Comparison of ENCODE assay signal across 16 cellular contexts in genomic region chr20:51062065-51062464, GRCh38. TPM values are rescaled to one million over a fixed set of nuclear protein-coding genes. Genes with fewer than 3 reads are reported as not detected.
DNase-seq lines count a peak whose midpoint lies in the region; ATAC-seq, FAIRE-seq and TF ChIP-seq lines count a peak whose summit lies in the region.
"Had no signal": no experiment of that assay in that cellular context is flagged by ENCODE, and none has a peak within 500 bp of the region (broad histone marks: within the 10 kb centered on the region; RNA-seq: fewer than 3 reads in every experiment).

No MANE protein-coding gene starts in this region.

- H3K9me3 Mint-ChIP-seq in activated naive CD8-positive, alpha-beta T cell treated with anti-CD3 and anti-CD28 coated beads, Interleukin-2, amount 50 U/mL, for 24 hours, result peaks cover 27% of the 10 kb centered on the region

- no peaks in the 10 kb centered on the region for H3F3A ChIP-seq in GM23248 (ENCODE audit: insufficient read depth)

- H3K9me3 ChIP-seq in GM23248 (ENCODE audit: low read depth), result no peaks in the 10 kb centered on the region
- H3K9me3 ChIP-seq in HepG2 (ENCODE audit: low read length), result no peaks in the 10 kb centered on the region
- H3K9me3 ChIP-seq: lower lobe of right lung, tibial artery had no signal

- no TSS peak for BruUV-seq in HepG2 (replicated peaks; lab: Mats Ljungman, UMichigan)

- H3K27ac ChIP-seq in GM23248 (no peak overlapping the region), HepG2 (ENCODE audit: extremely low read length, insufficient read depth, low read length) (no peak overlapping the region)
- H3K27ac ChIP-seq: lower lobe of right lung, tibial artery had no signal

- CTCF ChIA-PET in HepG2 (lab: Yijun Ruan, JAX; ENCODE audit: low intra/inter-chr PET ratio, low total read pairs), result no interaction called here

- no peak for FAIRE-seq in HepG2 (lab: Jason Lieb, UNC)
- FAIRE-seq: H54 had no signal

- WGBS in GM23248 (ENCODE audit: low coverage in 1 of 2, low lambda C conversion rate in 2 of 2, missing lambda C conversion rate in 2 of 2), 2 experiments, result 58 to 61% methylated on average over 7 of the region's 7 CpGs
- WGBS in HepG2 (ENCODE audit: low lambda C conversion rate), result 2% methylated on average over 7 of the region's 7 CpGs

- peak; percentile 73 for ATAC-seq in activated naive CD8-positive, alpha-beta T cell treated with anti-CD3 and anti-CD28 coated beads, Interleukin-2, amount 50 U/mL, for 24 hours
- ATAC-seq in GM21576 (IDR thresholded peaks at IDR 0.05; ENCODE audit: unreplicated experiment), result no peak
- ATAC-seq in GM18519 (IDR thresholded peaks at IDR 0.05; ENCODE audit: low FRiP score, unreplicated experiment), result no peak
- ATAC-seq in HepG2, result no peak
- ATAC-seq: lower lobe of right lung; naive thymus-derived CD8-positive, alpha-beta T cell had no signal

- H3K36me3 ChIP-seq in GM23248 (ENCODE audit: low read depth) (no peaks in the 10 kb centered on the region), HepG2 (replicated peaks in 1 of 2; ENCODE audit: control insufficient read depth in 1 of 2, insufficient read depth in 2 of 2, low read length in 2 of 2) (no peaks in the 10 kb centered on the region)
- H3K36me3 ChIP-seq: lower lobe of right lung, tibial artery had no signal

- H3K27me3 Mint-ChIP-seq in activated naive CD8-positive, alpha-beta T cell treated with anti-CD3 and anti-CD28 coated beads, Interleukin-2, amount 50 U/mL, for 24 hours, result peaks cover 30% of the 10 kb centered on the region

- no peak overlapping the region for H2AFZ ChIP-seq in GM23248
- H2AFZ ChIP-seq in HepG2 (ENCODE audit: low read length), result no peak overlapping the region

- in situ Hi-C loops in GM23248 (cut with MboI), result no loop called here
- in situ Hi-C loops in HepG2 (cut with HindIII; ENCODE audit: extremely low pct_ligation_motif_present, low pct_unique_long_range_greater_than_20kb), result no loop called here

- H3K4me2 ChIP-seq in GM23248 (ENCODE audit: unreplicated experiment), result no peak overlapping the region
- no peak overlapping the region for H3K4me2 ChIP-seq in HepG2 (ENCODE audit: low read depth, low read length)

- POLR2A ChIA-PET in HepG2 (lab: Yijun Ruan, JAX), result no interaction called here

- peak overlapping the region; percentile 98 for H3K27ac Mint-ChIP-seq in activated naive CD8-positive, alpha-beta T cell treated with anti-CD3 and anti-CD28 coated beads, Interleukin-2, amount 50 U/mL, for 24 hours
- H3K27ac Mint-ChIP-seq: IgD-negative memory B cell had no signal

- H3K4me1 Mint-ChIP-seq in activated naive CD8-positive, alpha-beta T cell treated with anti-CD3 and anti-CD28 coated beads, Interleukin-2, amount 50 U/mL, for 24 hours, result peaks cover 64% of the 10 kb centered on the region

- DNase-seq in GM23248 (peak; percentile 20), NB4 (ENCODE audit: low read depth) (peak; percentile 48), HepG2 (ENCODE audit: low spot score) (no peak)
- peak; percentile 61 for DNase-seq in activated naive CD8-positive, alpha-beta T cell treated with anti-CD3 and anti-CD28 coated beads, Interleukin-2, amount 50 U/mL, for 24 hours
- peak; percentile 35 for DNase-seq in stimulated activated CD4-positive, alpha-beta T cell treated with anti-CD3 and anti-CD28 coated beads, Interleukin-4, amount 100 ng/mL, for 1 hour
- DNase-seq: effector memory CD4-positive, alpha-beta T cell; lower lobe of right lung; naive thymus-derived CD8-positive, alpha-beta T cell; NCI-H1092 treated with DMSO at 0.1 percent for 48 hours; NCI-H2171 treated with DMSO at 0.1 percent for 48 hours; SHP77 treated with DMSO at 0.1 percent for 48 hours; tibial artery had no signal

- H3K4me1 ChIP-seq in GM23248 (ENCODE audit: insufficient read depth) (peaks cover 8% of the 10 kb centered on the region), HepG2 (ENCODE audit: insufficient read depth, low read length) (no peaks in the 10 kb centered on the region)
- H3K4me1 ChIP-seq: lower lobe of right lung, tibial artery had no signal

- H3K9ac ChIP-seq in GM23248 (no peak overlapping the region), HepG2 (ENCODE audit: insufficient read depth, low read depth, low read length) (no peak overlapping the region)

- no peaks in the 10 kb centered on the region for H3K9me2 ChIP-seq in GM23248 (ENCODE audit: insufficient read depth)

- TF ChIP-seq POLR2A in NB4 (IDR thresholded peaks at IDR 0.05; ENCODE audit: extremely low read depth, insufficient read length) (no peak), HepG2 (IDR thresholded peaks at IDR 0.05; ENCODE audit: insufficient read depth in 1 of 2, low read depth in 2 of 2, low read length in 2 of 2) (no peak)

- H3K79me2 ChIP-seq in GM23248 (ENCODE audit: insufficient read depth) (no peaks in the 10 kb centered on the region), HepG2 (ENCODE audit: insufficient read depth, low read length) (no peaks in the 10 kb centered on the region)

- TF ChIP-seq EP300 in HepG2 (IDR thresholded peaks at IDR 0.05; ENCODE audit: low read depth in 2 of 2, low read length in 2 of 2) (no peak), HepG2 (CRISPR knock-in tag; IDR thresholded peaks at IDR 0.05; ENCODE audit: borderline replicate concordance) (no peak)

- H3K4me3 ChIP-seq in GM23248 (no peak overlapping the region), NB4 (ENCODE audit: low read depth, low read length) (no peak overlapping the region), HepG2 (replicated peaks in 1 of 3; ENCODE audit: insufficient read depth in 1 of 3, low read depth in 2 of 3, low read length in 3 of 3) (no peak overlapping the region)
- H3K4me3 ChIP-seq: lower lobe of right lung, tibial artery had no signal

- TF ChIP-seq RAD21 in HepG2 (CRISPR knock-in tag; IDR thresholded peaks at IDR 0.05), result no peak

- no peaks in the 10 kb centered on the region for H4K20me1 ChIP-seq in GM23248 (ENCODE audit: insufficient read depth)
- no peaks in the 10 kb centered on the region for H4K20me1 ChIP-seq in HepG2 (ENCODE audit: insufficient read depth, low read length)

- TF ChIP-seq CTCF in NB4 (IDR thresholded peaks at IDR 0.05; ENCODE audit: low read depth, low read length) (no peak), HepG2 (CRISPR knock-in tag; IDR thresholded peaks at IDR 0.05) (no peak)

- H3K4me3 Mint-ChIP-seq in activated naive CD8-positive, alpha-beta T cell treated with anti-CD3 and anti-CD28 coated beads, Interleukin-2, amount 50 U/mL, for 24 hours, result peak overlapping the region; percentile 69
- H3K4me3 Mint-ChIP-seq: IgD-negative memory B cell; naive thymus-derived CD8-positive, alpha-beta T cell had no signal

- H3K27me3 ChIP-seq in GM23248 (replicated peaks; ENCODE audit: insufficient read depth), result peaks cover 10% of the 10 kb centered on the region; the same call in 1 of the 2 replicates
- peaks cover 0 to 10% of the 10 kb centered on the region in 2 experiments; a peak in 1 of 5 replicates for H3K27me3 ChIP-seq in HepG2 (ENCODE audit: control insufficient read depth in 1 of 2, insufficient read depth in 2 of 2, low read length in 2 of 2)

- H3K36me3 Mint-ChIP-seq in activated naive CD8-positive, alpha-beta T cell treated with anti-CD3 and anti-CD28 coated beads, Interleukin-2, amount 50 U/mL, for 24 hours (ENCODE audit: low read depth), result peaks cover 5% of the 10 kb centered on the region
- H3K36me3 Mint-ChIP-seq: naive thymus-derived CD8-positive, alpha-beta T cell had no signal

- intact Hi-C loops in HepG2 (cut with micrococcal nuclease; ENCODE audit: unreplicated experiment), result no loop called here

TF ChIP-seq in HepG2, 621 proteins besides CTCF, POLR2A, EP300 and RAD21:
- no peak for TF ChIP-seq HNRNPH1 (optimal IDR thresholded peaks at IDR 0.05; ENCODE audit: low read depth, low read length)
- TF ChIP-seq SIN3A (IDR thresholded peaks at IDR 0.05; ENCODE audit: borderline replicate concordance, low read depth, low read length), result no peak
- TF ChIP-seq ZC3H13 (CRISPR knock-in tag; IDR thresholded peaks at IDR 0.05), result no peak
- TF ChIP-seq GABPA (IDR thresholded peaks at IDR 0.05; ENCODE audit: low read depth, low read length), result no peak
- no peak for TF ChIP-seq GABPA (CRISPR knock-in tag; IDR thresholded peaks at IDR 0.05; ENCODE audit: low read depth)
- TF ChIP-seq NR2F1 (CRISPR knock-in tag; IDR thresholded peaks at IDR 0.05), result no peak
- no peak for TF ChIP-seq ZBTB20 (CRISPR knock-in tag; IDR thresholded peaks at IDR 0.05; ENCODE audit: borderline replicate concordance, low read depth)

RNA-seq across cellular contexts. Expression of gene KCNG1, which starts 39.2 kb away (rescaled TPM):
- total RNA-seq in GM23248 (2014; rRNA removed; shearing (Covaris generic)), result 19.1 and 29.0 TPM in 2 replicates
- polyA plus RNA-seq in GM23248 (2016; fragmentation: Nextera tagmentation; extraction: Ambion mirVana) (10.4 and 11.1 TPM in 2 replicates), HepG2 (2011; rRNA removed) (not detected in 2 replicates)
- total RNA-seq in HepG2 (2016; rRNA removed; fragmentation: Illumina TruSeq; extraction: Trizol), result not detected in 2 replicates
- total RNA-seq in HepG2 (2016; cell fraction: cytosol; rRNA removed; fragmentation: Illumina TruSeq; extraction: Trizol; ENCODE audit: low read depth), result not detected in 2 replicates
- total RNA-seq in HepG2 (2016; cell fraction: insoluble cytoplasmic fraction; rRNA removed; fragmentation: Illumina TruSeq; extraction: Trizol), result not detected in 2 replicates
- total RNA-seq in HepG2 (2016; cell fraction: membrane; rRNA removed; fragmentation: Illumina TruSeq; extraction: Trizol), result not detected in 2 replicates
- not detected in 2 replicates for total RNA-seq in HepG2 (2016; cell fraction: nucleus; rRNA removed; fragmentation: Illumina TruSeq; extraction: Trizol)
- polyA plus RNA-seq in HepG2 (2011; cell fraction: cytosol; rRNA removed), result not detected in 2 replicates
- not detected in 2 replicates for polyA plus RNA-seq in HepG2 (2011; cell fraction: nucleus; rRNA removed)
- not detected in 2 replicates for polyA plus RNA-seq in HepG2 (2012)
- polyA plus RNA-seq in HepG2 (2016; cell fraction: cytosol; fragmentation: Illumina TruSeq; extraction: Trizol; ENCODE audit: low read depth), result not detected in 2 replicates
- polyA plus RNA-seq in HepG2 (2016; cell fraction: insoluble cytoplasmic fraction; fragmentation: Illumina TruSeq; extraction: Trizol; ENCODE audit: low read depth), result not detected in 2 replicates
- polyA plus RNA-seq in HepG2 (2016; cell fraction: membrane; fragmentation: Illumina TruSeq; extraction: Trizol; ENCODE audit: low read depth), result not detected in 2 replicates
- polyA plus RNA-seq in HepG2 (2016; cell fraction: nucleus; fragmentation: Illumina TruSeq; extraction: Trizol; ENCODE audit: insufficient read depth, low read depth), result not detected in 2 replicates
- polyA minus RNA-seq in HepG2 (2011; rRNA and poly(A)+ RNA removed; ENCODE audit: low replicate concordance), result not detected in 2 replicates
- polyA minus RNA-seq in HepG2 (2011; cell fraction: cytosol; rRNA and poly(A)+ RNA removed), result not detected in 2 replicates
- polyA minus RNA-seq in HepG2 (2011; cell fraction: nucleus; rRNA and poly(A)+ RNA removed), result not detected in 2 replicates
- total RNA-seq: lower lobe of right lung had no signal
- polyA plus RNA-seq: naive thymus-derived CD8-positive, alpha-beta T cell had no signal

Comparison
In these comparisons a context has a peak if more than half of its experiments do, and no peak if none do; other contexts are left out.
1. RNA of gene KCNG1, which starts 39.2 kb away (total RNA-seq): 19.1 to 29.0 TPM in GM23248; not detected in HepG2; every median in the first group is over 10 times any median in the second.